1 cellular context compared by ENCODE assay signal in the genomic region with DNA sequence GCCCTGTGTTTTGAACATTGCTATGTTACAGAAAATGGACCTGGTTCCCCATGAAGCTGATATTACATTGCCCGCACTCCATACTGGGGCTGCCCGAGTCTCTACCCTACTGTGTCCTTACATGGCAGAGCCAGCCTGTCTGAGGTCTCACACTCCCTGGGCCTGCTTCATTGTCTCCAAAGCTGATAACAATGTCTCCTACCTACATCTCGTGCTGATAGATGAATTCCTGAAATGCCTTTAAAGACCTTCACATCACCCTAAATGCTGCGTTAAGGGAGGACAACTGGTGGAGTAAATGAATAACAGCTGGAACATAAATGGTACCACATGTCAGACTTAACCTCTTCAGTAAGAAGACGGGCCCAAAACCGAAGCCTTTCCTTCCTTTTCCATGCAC.
TF ChIP-seq lines count a peak whose summit lies in the region.

No MANE protein-coding gene starts in this region.

TF ChIP-seq in IMR-90, 13 proteins besides CTCF, POLR2A, EP300 and RAD21:
- TF ChIP-seq, protein P1, sequence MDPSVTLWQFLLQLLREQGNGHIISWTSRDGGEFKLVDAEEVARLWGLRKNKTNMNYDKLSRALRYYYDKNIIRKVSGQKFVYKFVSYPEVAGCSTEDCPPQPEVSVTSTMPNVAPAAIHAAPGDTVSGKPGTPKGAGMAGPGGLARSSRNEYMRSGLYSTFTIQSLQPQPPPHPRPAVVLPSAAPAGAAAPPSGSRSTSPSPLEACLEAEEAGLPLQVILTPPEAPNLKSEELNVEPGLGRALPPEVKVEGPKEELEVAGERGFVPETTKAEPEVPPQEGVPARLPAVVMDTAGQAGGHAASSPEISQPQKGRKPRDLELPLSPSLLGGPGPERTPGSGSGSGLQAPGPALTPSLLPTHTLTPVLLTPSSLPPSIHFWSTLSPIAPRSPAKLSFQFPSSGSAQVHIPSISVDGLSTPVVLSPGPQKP (IDR thresholded peaks at IDR 0.05; ENCODE audit: borderline replicate concordance, low read depth, low read length): no peak
- TF ChIP-seq MXI1 (IDR thresholded peaks at IDR 0.05; ENCODE audit: borderline replicate concordance, low read depth, low read length) (no peak), RFX5 (IDR thresholded peaks at IDR 0.05; ENCODE audit: low read depth, low read length) (no peak), MAFK (IDR thresholded peaks at IDR 0.05; ENCODE audit: low read depth, low read length) (no peak), BHLHE40 (IDR thresholded peaks at IDR 0.05; ENCODE audit: low read depth, low read length) (no peak), SMC3 (IDR thresholded peaks at IDR 0.05; ENCODE audit: low read depth, low read length) (no peak), CEBPB (IDR thresholded peaks at IDR 0.05; ENCODE audit: low read depth, low read length) (no peak), NFE2L2 (IDR thresholded peaks at IDR 0.05; ENCODE audit: low read depth, low read length) (no peak), FOS (IDR thresholded peaks at IDR 0.05; ENCODE audit: low read depth, low read length) (no peak), MAZ (IDR thresholded peaks at IDR 0.05; ENCODE audit: borderline replicate concordance, low read depth, low read length) (no peak), CHD1 (IDR thresholded peaks at IDR 0.05; ENCODE audit: low read depth, low read length) (no peak), RCOR1 (IDR thresholded peaks at IDR 0.05; ENCODE audit: insufficient replicate concordance, low read length) (no peak)
- TF ChIP-seq, protein P2, sequence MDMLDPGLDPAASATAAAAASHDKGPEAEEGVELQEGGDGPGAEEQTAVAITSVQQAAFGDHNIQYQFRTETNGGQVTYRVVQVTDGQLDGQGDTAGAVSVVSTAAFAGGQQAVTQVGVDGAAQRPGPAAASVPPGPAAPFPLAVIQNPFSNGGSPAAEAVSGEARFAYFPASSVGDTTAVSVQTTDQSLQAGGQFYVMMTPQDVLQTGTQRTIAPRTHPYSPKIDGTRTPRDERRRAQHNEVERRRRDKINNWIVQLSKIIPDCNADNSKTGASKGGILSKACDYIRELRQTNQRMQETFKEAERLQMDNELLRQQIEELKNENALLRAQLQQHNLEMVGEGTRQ (IDR thresholded peaks at IDR 0.05; ENCODE audit: low read depth, low read length): no peak
